In genomic region chr3:5426094-5426883, GRCh38 we compare ENCODE assay signal across 8 cellular contexts.
A peak's percentile ranks its signal among the peaks of the same experiment; 100 is the strongest.
DNase-seq lines count a peak whose midpoint lies in the region; ATAC-seq and TF ChIP-seq lines count a peak whose summit lies in the region.

No MANE protein-coding gene starts in this region.

- H2AK9ac ChIP-seq in IMR-90 (replicated peaks; ENCODE audit: low read depth, low read length, poor library complexity) = no peak overlapping the region

- no peak overlapping the region for H3K4me2 ChIP-seq in IMR-90 (ENCODE audit: low read depth, low read length)

- H2BK5ac ChIP-seq in IMR-90 (ENCODE audit: low read depth, low read length, poor library complexity, severe bottlenecking) = no peak overlapping the region

- H3K36me3 Mint-ChIP-seq in glutamatergic neuron (ENCODE audit: unreplicated experiment) (no peaks in the 10 kb centered on the region), progenitor cell of endocrine pancreas (ENCODE audit: insufficient read depth) (no peaks in the 10 kb centered on the region)

- no peak overlapping the region for H2BK120ac ChIP-seq in IMR-90 (ENCODE audit: low read depth, low read length)

- no peak overlapping the region for H3K9ac ChIP-seq in IMR-90 (ENCODE audit: low read depth, low read length)

- no peak overlapping the region for H3K14ac ChIP-seq in IMR-90 (replicated peaks; ENCODE audit: low read depth, low read length)

- peak; percentile 43 for ATAC-seq in GM21447 (IDR thresholded peaks at IDR 0.05; ENCODE audit: unreplicated experiment)
- peak; percentile 71 for ATAC-seq in IMR-90 (ENCODE audit: low read depth)
- ATAC-seq in aorta (ENCODE audit: low FRiP score) = peak; percentile 73

- no peak overlapping the region for H3K27ac ChIP-seq in IMR-90 (ENCODE audit: insufficient read depth, low read length)
- no peak overlapping the region for H3K27ac ChIP-seq in SJCRH30
- H3K27ac ChIP-seq in aorta (ENCODE audit: low read depth in 1 of 2, low read length in 2 of 2) = no peak overlapping the region

- dilution Hi-C loops in IMR-90 (cut with HindIII; ENCODE audit: low sequenced_read_pairs, unreplicated experiment) = no loop called here

- H3K27me3 ChIP-seq in IMR-90 (ENCODE audit: control insufficient read depth, insufficient read depth, low read length) = no peaks in the 10 kb centered on the region
- H3K27me3 ChIP-seq in SJCRH30 = no peaks in the 10 kb centered on the region
- no peaks in the 10 kb centered on the region for H3K27me3 ChIP-seq in aorta (ENCODE audit: control insufficient read depth in 1 of 2, insufficient read depth in 2 of 2, low read length in 1 of 2)

- DNase-seq in DMS114 treated with DMSO at 0.1 percent for 48 hours (lab: John Stamatoyannopoulos, UW; ENCODE audit: unreplicated experiment) = peak; percentile 53
- peak; percentile 22 for DNase-seq in IMR-90
- peak; percentile 72 to 83 for DNase-seq in SJCRH30
- DNase-seq in activated naive CD4-positive, alpha-beta T cell (lab: John Stamatoyannopoulos, UW) = peak in 3 of 4 experiments; percentile 21 to 36 (median 23)
- peak; percentile 94 for DNase-seq in glutamatergic neuron
- peak; percentile 74 for DNase-seq in progenitor cell of endocrine pancreas (ENCODE audit: low spot score, unreplicated experiment)
- DNase-seq in aorta = peak; percentile 88 to 91

- in situ Hi-C loops in IMR-90 (cut with MboI; ENCODE audit: low sequenced_read_pairs) = no loop called here

- H2AK5ac ChIP-seq in IMR-90 (ENCODE audit: low read depth, low read length) = no peak overlapping the region

- H3K4me1 Mint-ChIP-seq in glutamatergic neuron (ENCODE audit: low read depth, unreplicated experiment) = no peaks in the 10 kb centered on the region
- peaks cover 7% of the 10 kb centered on the region for H3K4me1 Mint-ChIP-seq in progenitor cell of endocrine pancreas (ENCODE audit: low read depth)

- no peaks in the 10 kb centered on the region for H3K79me1 ChIP-seq in IMR-90 (ENCODE audit: low read depth in 1 of 2, low read length in 2 of 2)

- H3K36me3 ChIP-seq in IMR-90 (ENCODE audit: control insufficient read depth, insufficient read depth, low read length) (no peaks in the 10 kb centered on the region), SJCRH30 (no peaks in the 10 kb centered on the region), aorta (ENCODE audit: control insufficient read depth in 1 of 2, insufficient read depth in 2 of 2, low read length in 1 of 2) (no peaks in the 10 kb centered on the region)

- peak; percentile 52; the same call in 1 of the 2 replicates for TF ChIP-seq RAD21 in IMR-90 (IDR thresholded peaks at IDR 0.05; ENCODE audit: low read length)

- H2AFZ ChIP-seq in IMR-90 (replicated peaks; ENCODE audit: low read length, poor library complexity) = peak overlapping the region; percentile 41

- no peak overlapping the region for H3K18ac ChIP-seq in IMR-90 (ENCODE audit: low read depth, low read length)

- H4K91ac ChIP-seq in IMR-90 (ENCODE audit: insufficient read depth, low read depth, low read length) = no peak overlapping the region

- H3K9me1 ChIP-seq in IMR-90 (ENCODE audit: insufficient read depth, low read length) = no peaks in the 10 kb centered on the region

- H3K27ac Mint-ChIP-seq in glutamatergic neuron (ENCODE audit: unreplicated experiment) = no peak overlapping the region
- no peak overlapping the region for H3K27ac Mint-ChIP-seq in progenitor cell of endocrine pancreas

- no peak overlapping the region for H3K56ac ChIP-seq in IMR-90 (ENCODE audit: extremely low read depth, insufficient read depth, low read length)

- no peak overlapping the region for H3K23ac ChIP-seq in IMR-90 (ENCODE audit: low read depth, low read length)

- POLR2A ChIA-PET in IMR-90 (lab: Charles Lee; ENCODE audit: unreplicated experiment) = no interaction called here

- CTCF ChIA-PET in IMR-90 (lab: Yijun Ruan, JAX) = interaction anchor here (0.7 kb wide), 1 partner anchor 105 kb away, joined by 3 read pairs; no protein-coding TSS in a partner anchor

- 28% methylated on average over 4 of the region's 25 CpGs; no CpG with 5 or more reads in 1 of the 2 experiments for WGBS in IMR-90 (ENCODE audit: extremely low coverage in 2 of 2, insufficient read length in 1 of 2), 2 experiments
- 31 to 33% methylated on average over 25 of the region's 25 CpGs for WGBS in aorta, 2 donors

- no peak overlapping the region for H3K4me3 ChIP-seq in IMR-90 (ENCODE audit: insufficient read depth, low read depth, low read length)
- H3K4me3 ChIP-seq in SJCRH30 = no peak overlapping the region
- H3K4me3 ChIP-seq in aorta (ENCODE audit: low read length in 2 of 2) = no peak overlapping the region

- H3K4ac ChIP-seq in IMR-90 (ENCODE audit: low read depth, low read length) = no peak overlapping the region

- H3K9me3 ChIP-seq in IMR-90 (ENCODE audit: control insufficient read depth, insufficient read depth, low read length) (peaks cover 3% of the 10 kb centered on the region; the same call in 1 of the 2 replicates), SJCRH30 (replicated peaks) (no peaks in the 10 kb centered on the region), aorta (ENCODE audit: control insufficient read depth, low read length) (no peaks in the 10 kb centered on the region)

- H3K4me1 ChIP-seq in IMR-90 (ENCODE audit: control insufficient read depth, insufficient read depth, low read length) (no peaks in the 10 kb centered on the region), SJCRH30 (peaks cover 6% of the 10 kb centered on the region; the same call in 1 of the 2 replicates), aorta (ENCODE audit: control insufficient read depth in 1 of 2, insufficient read depth in 2 of 2, low read length in 2 of 2) (no peaks in the 10 kb centered on the region)

- intact Hi-C loops in IMR-90 (cut with micrococcal nuclease) (no loop called here), aorta (cut with DNase I) (no loop called here)

- BruUV-seq in IMR-90 (replicated peaks; lab: Mats Ljungman, UMichigan) = no TSS peak

- no peak for TF ChIP-seq POLR2A in IMR-90 (IDR thresholded peaks at IDR 0.05; ENCODE audit: low read depth, low read length)

- no peak overlapping the region for H2BK20ac ChIP-seq in IMR-90 (ENCODE audit: low read depth, low read length)

- no peak overlapping the region for H4K8ac ChIP-seq in IMR-90 (ENCODE audit: low read depth in 2 of 2, low read length in 2 of 2)

- H4K20me1 ChIP-seq in IMR-90 (ENCODE audit: insufficient read depth, low read length) = no peaks in the 10 kb centered on the region

- no peak overlapping the region for H4K5ac ChIP-seq in IMR-90 (ENCODE audit: low read depth, low read length)

- H2BK15ac ChIP-seq in IMR-90 (ENCODE audit: low read depth, low read length) = no peak overlapping the region

- H3K4me3 Mint-ChIP-seq in glutamatergic neuron (ENCODE audit: unreplicated experiment) (no peak overlapping the region), progenitor cell of endocrine pancreas (ENCODE audit: low read depth) (no peak overlapping the region)

- TF ChIP-seq CTCF in IMR-90 (conservative IDR thresholded peaks at IDR 0.05; ENCODE audit: low read depth, low read length) (peak; percentile 60), glutamatergic neuron (IDR thresholded peaks at IDR 0.05; ENCODE audit: partially characterized antibody, unreplicated experiment) (peak; percentile 88), progenitor cell of endocrine pancreas (IDR thresholded peaks at IDR 0.05; ENCODE audit: unreplicated experiment) (peak; percentile 89)

- H3K27me3 Mint-ChIP-seq in glutamatergic neuron (ENCODE audit: unreplicated experiment) (peaks cover 2% of the 10 kb centered on the region), progenitor cell of endocrine pancreas (peaks cover 7% of the 10 kb centered on the region)

- H3K9me3 Mint-ChIP-seq in glutamatergic neuron (ENCODE audit: unreplicated experiment) (no peaks in the 10 kb centered on the region), progenitor cell of endocrine pancreas (ENCODE audit: low read depth) (no peaks in the 10 kb centered on the region)

TF ChIP-seq in IMR-90, 13 proteins besides CTCF, POLR2A, EP300 and RAD21:
- TF ChIP-seq SMC3 (IDR thresholded peaks at IDR 0.05; ENCODE audit: low read depth, low read length) (peak; percentile 37; the same call in 1 of the 2 replicates), USF2 (IDR thresholded peaks at IDR 0.05; ENCODE audit: low read depth, low read length) (no peak), MAFK (IDR thresholded peaks at IDR 0.05; ENCODE audit: low read depth, low read length) (no peak)
TF ChIP-seq in IMR-90: peak in this region for 1.

Comparison
In these comparisons a context has a peak if more than half of its experiments do, and no peak if none do; other contexts are left out.
1. DNase-seq: peak in every context shown above with its lines; median percentile 94 in glutamatergic neuron; 90 in aorta; 78 in SJCRH30; 74 in progenitor cell of endocrine pancreas; 53 in DMS114 treated with DMSO at 0.1 percent for 48 hours; 23 in activated naive CD4-positive, alpha-beta T cell; 22 in IMR-90.